In the genomic region with DNA sequence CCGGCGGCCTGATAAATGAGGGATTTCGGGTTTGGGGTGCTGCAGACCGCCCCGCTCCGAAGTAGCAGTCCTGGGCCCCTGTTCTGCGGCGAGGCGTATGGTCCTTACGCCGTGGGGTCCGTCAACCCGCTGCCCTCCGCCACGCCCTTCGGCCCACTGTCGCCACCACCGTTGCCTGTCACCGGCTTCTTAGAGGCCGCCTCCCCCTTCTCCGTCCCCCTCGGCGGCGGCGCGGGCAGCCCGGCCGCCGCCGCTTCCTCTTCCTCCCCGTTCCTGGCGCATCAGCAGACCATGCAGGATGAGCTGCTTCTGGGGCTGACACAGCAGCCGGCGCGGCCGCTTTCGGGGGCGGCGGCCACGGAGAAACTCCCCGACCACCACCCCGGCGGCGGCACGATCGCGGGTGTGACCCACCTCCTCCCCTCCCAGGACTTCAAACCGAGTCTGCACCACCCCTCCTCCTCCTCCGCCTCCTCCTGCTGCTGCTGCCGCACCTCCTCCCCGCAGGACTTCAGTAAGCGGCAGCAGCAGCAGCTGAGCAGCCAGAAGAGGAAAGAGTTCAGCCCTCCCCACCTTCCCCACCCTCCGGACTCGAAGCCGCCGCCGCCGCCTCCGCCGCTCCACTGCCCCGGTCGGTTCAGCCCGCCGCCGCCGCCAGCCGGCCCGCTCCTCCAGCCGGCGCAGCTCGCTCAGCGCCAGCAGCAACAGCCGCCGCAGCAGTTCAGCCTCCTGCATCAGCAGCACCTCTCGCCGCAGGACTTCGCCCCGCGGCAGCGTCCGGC, we compare ENCODE assay signal across 1 cellular context.
TF ChIP-seq lines count a peak whose summit lies in the region.

No MANE protein-coding gene starts in this region.

TF ChIP-seq in HepG2, 621 proteins besides CTCF, POLR2A, EP300 and RAD21 (continued from another document and continues in another):
- TF ChIP-seq, protein P1, sequence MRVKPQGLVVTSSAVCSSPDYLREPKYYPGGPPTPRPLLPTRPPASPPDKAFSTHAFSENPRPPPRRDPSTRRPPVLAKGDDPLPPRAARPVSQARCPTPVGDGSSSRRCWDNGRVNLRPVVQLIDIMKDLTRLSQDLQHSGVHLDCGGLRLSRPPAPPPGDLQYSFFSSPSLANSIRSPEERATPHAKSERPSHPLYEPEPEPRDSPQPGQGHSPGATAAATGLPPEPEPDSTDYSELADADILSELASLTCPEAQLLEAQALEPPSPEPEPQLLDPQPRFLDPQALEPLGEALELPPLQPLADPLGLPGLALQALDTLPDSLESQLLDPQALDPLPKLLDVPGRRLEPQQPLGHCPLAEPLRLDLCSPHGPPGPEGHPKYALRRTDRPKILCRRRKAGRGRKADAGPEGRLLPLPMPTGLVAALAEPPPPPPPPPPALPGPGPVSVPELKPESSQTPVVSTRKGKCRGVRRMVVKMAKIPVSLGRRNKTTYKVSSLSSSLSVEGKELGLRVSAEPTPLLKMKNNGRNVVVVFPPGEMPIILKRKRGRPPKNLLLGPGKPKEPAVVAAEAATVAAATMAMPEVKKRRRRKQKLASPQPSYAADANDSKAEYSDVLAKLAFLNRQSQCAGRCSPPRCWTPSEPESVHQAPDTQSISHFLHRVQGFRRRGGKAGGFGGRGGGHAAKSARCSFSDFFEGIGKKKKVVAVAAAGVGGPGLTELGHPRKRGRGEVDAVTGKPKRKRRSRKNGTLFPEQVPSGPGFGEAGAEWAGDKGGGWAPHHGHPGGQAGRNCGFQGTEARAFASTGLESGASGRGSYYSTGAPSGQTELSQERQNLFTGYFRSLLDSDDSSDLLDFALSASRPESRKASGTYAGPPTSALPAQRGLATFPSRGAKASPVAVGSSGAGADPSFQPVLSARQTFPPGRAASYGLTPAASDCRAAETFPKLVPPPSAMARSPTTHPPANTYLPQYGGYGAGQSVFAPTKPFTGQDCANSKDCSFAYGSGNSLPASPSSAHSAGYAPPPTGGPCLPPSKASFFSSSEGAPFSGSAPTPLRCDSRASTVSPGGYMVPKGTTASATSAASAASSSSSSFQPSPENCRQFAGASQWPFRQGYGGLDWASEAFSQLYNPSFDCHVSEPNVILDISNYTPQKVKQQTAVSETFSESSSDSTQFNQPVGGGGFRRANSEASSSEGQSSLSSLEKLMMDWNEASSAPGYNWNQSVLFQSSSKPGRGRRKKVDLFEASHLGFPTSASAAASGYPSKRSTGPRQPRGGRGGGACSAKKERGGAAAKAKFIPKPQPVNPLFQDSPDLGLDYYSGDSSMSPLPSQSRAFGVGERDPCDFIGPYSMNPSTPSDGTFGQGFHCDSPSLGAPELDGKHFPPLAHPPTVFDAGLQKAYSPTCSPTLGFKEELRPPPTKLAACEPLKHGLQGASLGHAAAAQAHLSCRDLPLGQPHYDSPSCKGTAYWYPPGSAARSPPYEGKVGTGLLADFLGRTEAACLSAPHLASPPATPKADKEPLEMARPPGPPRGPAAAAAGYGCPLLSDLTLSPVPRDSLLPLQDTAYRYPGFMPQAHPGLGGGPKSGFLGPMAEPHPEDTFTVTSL (CRISPR knock-in tag; IDR thresholded peaks at IDR 0.05; ENCODE audit: borderline replicate concordance): peak; percentile 7; the same call in 1 of the 2 replicates
- TF ChIP-seq ZNF850 (CRISPR knock-in tag; conservative IDR thresholded peaks at IDR 0.05) (0 out of 2 replicates have a peak, but pooled peaks have one; percentile 65), ZNF10 (CRISPR knock-in tag; IDR thresholded peaks at IDR 0.05; ENCODE audit: borderline replicate concordance, low read depth) (no peak), IRF1 (CRISPR knock-in tag; IDR thresholded peaks at IDR 0.05; ENCODE audit: low read depth) (no peak), KLF11 (CRISPR knock-in tag; IDR thresholded peaks at IDR 0.05) (no peak), SP1 (IDR thresholded peaks at IDR 0.05) (no peak), SP1 (CRISPR knock-in tag; IDR thresholded peaks at IDR 0.05) (no peak), ZNF317 (CRISPR knock-in tag; IDR thresholded peaks at IDR 0.05) (no peak; the same call in 1 of the 2 replicates), REPIN1 (CRISPR knock-in tag; IDR thresholded peaks at IDR 0.05; ENCODE audit: borderline replicate concordance, low read depth) (no peak), JDP2 (CRISPR knock-in tag; IDR thresholded peaks at IDR 0.05; ENCODE audit: borderline replicate concordance) (no peak), TCF7L2 (IDR thresholded peaks at IDR 0.05; ENCODE audit: low read depth, low read length) (no peak), EZH2 (conservative IDR thresholded peaks at IDR 0.05; ENCODE audit: low read depth, low read length) (no peak), GATAD2A (CRISPR knock-in tag; IDR thresholded peaks at IDR 0.05) (no peak; the same call in 1 of the 2 replicates), NCOA5 (CRISPR knock-in tag; IDR thresholded peaks at IDR 0.05) (no peak), AGO1 (IDR thresholded peaks at IDR 0.05; ENCODE audit: low read depth, low read length, poor library complexity, severe bottlenecking) (peak; percentile 10), ZNF891 (CRISPR knock-in tag; IDR thresholded peaks at IDR 0.05) (0 out of 2 replicates have a peak, but pooled peaks have one; percentile 45), EED (CRISPR knock-in tag; IDR thresholded peaks at IDR 0.05) (0 out of 2 replicates have a peak, but pooled peaks have one; percentile 32), E2F2 (CRISPR knock-in tag; IDR thresholded peaks at IDR 0.05; ENCODE audit: borderline replicate concordance) (peak; percentile 42; the same call in 1 of the 2 replicates), CBFB (CRISPR knock-in tag; IDR thresholded peaks at IDR 0.05) (no peak), ZNF512B (CRISPR knock-in tag; IDR thresholded peaks at IDR 0.05; ENCODE audit: borderline replicate concordance) (no peak), ZNF761 (CRISPR knock-in tag; conservative IDR thresholded peaks at IDR 0.05) (no peak), ZNF101 (CRISPR knock-in tag; IDR thresholded peaks at IDR 0.05; ENCODE audit: borderline replicate concordance, low read depth) (no peak), FOXK1 (CRISPR knock-in tag; IDR thresholded peaks at IDR 0.05; ENCODE audit: borderline replicate concordance, low read depth) (no peak; the same call in 1 of the 2 replicates), ZNF230 (CRISPR knock-in tag; IDR thresholded peaks at IDR 0.05) (no peak), RNF2 (conservative IDR thresholded peaks at IDR 0.05; ENCODE audit: low read depth) (no peak; the same call in 1 of the 2 replicates)
- TF ChIP-seq, protein P2, sequence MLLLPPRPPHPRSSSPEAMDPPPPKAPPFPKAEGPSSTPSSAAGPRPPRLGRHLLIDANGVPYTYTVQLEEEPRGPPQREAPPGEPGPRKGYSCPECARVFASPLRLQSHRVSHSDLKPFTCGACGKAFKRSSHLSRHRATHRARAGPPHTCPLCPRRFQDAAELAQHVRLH (CRISPR knock-in tag; IDR thresholded peaks at IDR 0.05; ENCODE audit: borderline replicate concordance, low read depth): no peak; the same call in 1 of the 2 replicates
- TF ChIP-seq, protein P3, sequence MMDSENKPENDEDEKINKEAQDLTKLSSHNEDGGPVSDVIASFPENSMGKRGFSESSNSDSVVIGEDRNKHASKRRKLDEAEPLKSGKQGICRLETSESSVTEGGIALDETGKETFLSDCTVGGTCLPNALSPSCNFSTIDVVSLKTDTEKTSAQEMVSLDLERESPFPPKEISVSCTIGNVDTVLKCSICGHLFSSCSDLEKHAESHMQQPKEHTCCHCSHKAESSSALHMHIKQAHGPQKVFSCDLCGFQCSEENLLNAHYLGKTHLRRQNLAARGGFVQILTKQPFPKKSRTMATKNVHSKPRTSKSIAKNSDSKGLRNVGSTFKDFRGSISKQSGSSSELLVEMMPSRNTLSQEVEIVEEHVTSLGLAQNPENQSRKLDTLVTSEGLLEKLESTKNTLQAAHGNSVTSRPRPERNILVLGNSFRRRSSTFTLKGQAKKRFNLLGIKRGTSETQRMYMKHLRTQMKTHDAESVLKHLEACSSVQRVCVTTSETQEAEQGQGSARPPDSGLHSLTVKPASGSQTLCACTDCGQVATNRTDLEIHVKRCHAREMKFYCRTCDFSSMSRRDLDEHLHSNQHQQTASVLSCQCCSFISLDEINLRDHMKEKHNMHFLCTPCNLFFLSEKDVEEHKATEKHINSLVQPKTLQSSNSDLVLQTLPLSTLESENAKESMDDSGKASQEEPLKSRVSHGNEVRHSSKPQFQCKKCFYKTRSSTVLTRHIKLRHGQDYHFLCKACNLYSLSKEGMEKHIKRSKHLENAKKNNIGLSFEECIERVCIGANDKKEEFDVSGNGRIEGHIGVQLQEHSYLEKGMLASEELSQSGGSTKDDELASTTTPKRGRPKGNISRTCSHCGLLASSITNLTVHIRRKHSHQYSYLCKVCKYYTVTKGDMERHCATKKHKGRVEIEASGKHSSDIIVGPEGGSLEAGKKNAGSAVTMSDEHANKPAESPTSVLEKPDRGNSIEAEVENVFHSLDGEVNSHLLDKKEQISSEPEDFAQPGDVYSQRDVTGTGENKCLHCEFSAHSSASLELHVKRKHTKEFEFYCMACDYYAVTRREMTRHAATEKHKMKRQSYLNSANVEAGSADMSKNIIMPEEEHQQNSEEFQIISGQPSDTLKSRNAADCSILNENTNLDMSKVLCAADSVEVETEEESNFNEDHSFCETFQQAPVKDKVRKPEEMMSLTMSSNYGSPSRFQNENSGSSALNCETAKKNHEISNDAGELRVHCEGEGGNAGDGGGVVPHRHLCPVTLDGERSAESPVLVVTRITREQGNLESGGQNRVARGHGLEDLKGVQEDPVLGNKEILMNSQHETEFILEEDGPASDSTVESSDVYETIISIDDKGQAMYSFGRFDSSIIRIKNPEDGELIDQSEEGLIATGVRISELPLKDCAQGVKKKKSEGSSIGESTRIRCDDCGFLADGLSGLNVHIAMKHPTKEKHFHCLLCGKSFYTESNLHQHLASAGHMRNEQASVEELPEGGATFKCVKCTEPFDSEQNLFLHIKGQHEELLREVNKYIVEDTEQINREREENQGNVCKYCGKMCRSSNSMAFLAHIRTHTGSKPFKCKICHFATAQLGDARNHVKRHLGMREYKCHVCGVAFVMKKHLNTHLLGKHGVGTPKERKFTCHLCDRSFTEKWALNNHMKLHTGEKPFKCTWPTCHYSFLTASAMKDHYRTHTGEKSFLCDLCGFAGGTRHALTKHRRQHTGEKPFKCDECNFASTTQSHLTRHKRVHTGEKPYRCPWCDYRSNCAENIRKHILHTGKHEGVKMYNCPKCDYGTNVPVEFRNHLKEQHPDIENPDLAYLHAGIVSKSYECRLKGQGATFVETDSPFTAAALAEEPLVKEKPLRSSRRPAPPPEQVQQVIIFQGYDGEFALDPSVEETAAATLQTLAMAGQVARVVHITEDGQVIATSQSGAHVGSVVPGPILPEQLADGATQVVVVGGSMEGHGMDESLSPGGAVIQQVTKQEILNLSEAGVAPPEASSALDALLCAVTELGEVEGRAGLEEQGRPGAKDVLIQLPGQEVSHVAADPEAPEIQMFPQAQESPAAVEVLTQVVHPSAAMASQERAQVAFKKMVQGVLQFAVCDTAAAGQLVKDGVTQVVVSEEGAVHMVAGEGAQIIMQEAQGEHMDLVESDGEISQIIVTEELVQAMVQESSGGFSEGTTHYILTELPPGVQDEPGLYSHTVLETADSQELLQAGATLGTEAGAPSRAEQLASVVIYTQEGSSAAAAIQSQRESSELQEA (CRISPR knock-in tag; IDR thresholded peaks at IDR 0.05; ENCODE audit: not compliant biosample characterization): no peak
- TF ChIP-seq, protein P4, sequence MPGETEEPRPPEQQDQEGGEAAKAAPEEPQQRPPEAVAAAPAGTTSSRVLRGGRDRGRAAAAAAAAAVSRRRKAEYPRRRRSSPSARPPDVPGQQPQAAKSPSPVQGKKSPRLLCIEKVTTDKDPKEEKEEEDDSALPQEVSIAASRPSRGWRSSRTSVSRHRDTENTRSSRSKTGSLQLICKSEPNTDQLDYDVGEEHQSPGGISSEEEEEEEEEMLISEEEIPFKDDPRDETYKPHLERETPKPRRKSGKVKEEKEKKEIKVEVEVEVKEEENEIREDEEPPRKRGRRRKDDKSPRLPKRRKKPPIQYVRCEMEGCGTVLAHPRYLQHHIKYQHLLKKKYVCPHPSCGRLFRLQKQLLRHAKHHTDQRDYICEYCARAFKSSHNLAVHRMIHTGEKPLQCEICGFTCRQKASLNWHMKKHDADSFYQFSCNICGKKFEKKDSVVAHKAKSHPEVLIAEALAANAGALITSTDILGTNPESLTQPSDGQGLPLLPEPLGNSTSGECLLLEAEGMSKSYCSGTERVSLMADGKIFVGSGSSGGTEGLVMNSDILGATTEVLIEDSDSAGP (CRISPR knock-in tag; IDR thresholded peaks at IDR 0.05; ENCODE audit: borderline replicate concordance): peak; percentile 3; the same call in 1 of the 2 replicates
